Comparison of ENCODE assay signal across 1 cellular context in the genomic region with DNA sequence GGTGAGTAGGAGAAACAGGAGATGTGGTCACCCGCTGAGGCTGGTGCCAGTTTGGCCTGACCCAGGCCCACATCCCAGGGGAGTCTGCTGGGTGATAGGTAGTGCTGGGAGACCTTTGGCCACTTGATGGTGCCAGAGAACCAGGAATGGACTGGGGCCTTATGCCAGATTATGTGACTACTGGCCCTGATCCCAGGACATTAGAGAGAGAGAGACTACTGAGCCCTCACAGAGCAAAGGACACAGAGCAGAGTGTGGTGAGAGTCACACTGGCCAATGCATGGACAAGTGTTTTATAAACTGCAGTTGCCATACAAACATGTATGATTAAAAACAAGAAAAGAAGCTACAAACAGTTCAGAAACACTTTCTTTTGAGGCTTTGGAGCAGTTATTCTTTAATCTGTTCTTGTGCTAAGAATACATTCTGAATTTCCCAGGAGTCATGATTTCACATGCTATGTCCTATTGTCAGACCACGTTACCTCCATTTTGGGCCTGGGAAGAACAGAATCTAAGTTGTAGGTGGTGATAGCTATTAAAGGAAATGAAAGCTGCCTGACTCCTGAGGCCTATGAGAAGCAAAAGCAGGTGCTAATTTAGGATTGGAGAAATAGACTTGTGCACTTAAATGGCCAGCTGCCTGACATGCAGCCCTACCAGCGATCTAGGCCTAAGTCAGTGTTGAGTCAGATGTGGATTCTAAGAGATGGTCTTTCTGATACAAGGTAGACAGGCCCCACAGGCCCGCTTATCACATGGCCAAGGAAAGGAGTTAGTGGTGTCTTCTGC.
TF ChIP-seq lines count a peak whose summit lies in the region.

No MANE protein-coding gene starts in this region.

TF ChIP-seq in HCT116, 20 proteins besides CTCF, POLR2A, EP300 and RAD21 (continued from another document):
- TF ChIP-seq, protein P1, sequence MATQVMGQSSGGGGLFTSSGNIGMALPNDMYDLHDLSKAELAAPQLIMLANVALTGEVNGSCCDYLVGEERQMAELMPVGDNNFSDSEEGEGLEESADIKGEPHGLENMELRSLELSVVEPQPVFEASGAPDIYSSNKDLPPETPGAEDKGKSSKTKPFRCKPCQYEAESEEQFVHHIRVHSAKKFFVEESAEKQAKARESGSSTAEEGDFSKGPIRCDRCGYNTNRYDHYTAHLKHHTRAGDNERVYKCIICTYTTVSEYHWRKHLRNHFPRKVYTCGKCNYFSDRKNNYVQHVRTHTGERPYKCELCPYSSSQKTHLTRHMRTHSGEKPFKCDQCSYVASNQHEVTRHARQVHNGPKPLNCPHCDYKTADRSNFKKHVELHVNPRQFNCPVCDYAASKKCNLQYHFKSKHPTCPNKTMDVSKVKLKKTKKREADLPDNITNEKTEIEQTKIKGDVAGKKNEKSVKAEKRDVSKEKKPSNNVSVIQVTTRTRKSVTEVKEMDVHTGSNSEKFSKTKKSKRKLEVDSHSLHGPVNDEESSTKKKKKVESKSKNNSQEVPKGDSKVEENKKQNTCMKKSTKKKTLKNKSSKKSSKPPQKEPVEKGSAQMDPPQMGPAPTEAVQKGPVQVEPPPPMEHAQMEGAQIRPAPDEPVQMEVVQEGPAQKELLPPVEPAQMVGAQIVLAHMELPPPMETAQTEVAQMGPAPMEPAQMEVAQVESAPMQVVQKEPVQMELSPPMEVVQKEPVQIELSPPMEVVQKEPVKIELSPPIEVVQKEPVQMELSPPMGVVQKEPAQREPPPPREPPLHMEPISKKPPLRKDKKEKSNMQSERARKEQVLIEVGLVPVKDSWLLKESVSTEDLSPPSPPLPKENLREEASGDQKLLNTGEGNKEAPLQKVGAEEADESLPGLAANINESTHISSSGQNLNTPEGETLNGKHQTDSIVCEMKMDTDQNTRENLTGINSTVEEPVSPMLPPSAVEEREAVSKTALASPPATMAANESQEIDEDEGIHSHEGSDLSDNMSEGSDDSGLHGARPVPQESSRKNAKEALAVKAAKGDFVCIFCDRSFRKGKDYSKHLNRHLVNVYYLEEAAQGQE (IDR thresholded peaks at IDR 0.05; ENCODE audit: low read depth), result no peak
- TF ChIP-seq SP1 (IDR thresholded peaks at IDR 0.05; ENCODE audit: low read depth) (no peak), EZH2 (IDR thresholded peaks at IDR 0.05) (no peak), FOSL1 (IDR thresholded peaks at IDR 0.05; ENCODE audit: low read depth) (no peak), JUND (IDR thresholded peaks at IDR 0.05) (no peak), YY1 (IDR thresholded peaks at IDR 0.05; ENCODE audit: extremely low read depth, insufficient replicate concordance, low read depth, low read length) (no peak), ZFX (IDR thresholded peaks at IDR 0.05) (no peak), SRF (IDR thresholded peaks at IDR 0.05; ENCODE audit: low read depth) (no peak), EGR1 (IDR thresholded peaks at IDR 0.05; ENCODE audit: low read depth) (no peak)
- TF ChIP-seq, protein P2, sequence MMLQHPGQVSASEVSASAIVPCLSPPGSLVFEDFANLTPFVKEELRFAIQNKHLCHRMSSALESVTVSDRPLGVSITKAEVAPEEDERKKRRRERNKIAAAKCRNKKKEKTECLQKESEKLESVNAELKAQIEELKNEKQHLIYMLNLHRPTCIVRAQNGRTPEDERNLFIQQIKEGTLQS (IDR thresholded peaks at IDR 0.05), result no peak
